17 cellular contexts compared by ENCODE assay signal in the genomic region with DNA sequence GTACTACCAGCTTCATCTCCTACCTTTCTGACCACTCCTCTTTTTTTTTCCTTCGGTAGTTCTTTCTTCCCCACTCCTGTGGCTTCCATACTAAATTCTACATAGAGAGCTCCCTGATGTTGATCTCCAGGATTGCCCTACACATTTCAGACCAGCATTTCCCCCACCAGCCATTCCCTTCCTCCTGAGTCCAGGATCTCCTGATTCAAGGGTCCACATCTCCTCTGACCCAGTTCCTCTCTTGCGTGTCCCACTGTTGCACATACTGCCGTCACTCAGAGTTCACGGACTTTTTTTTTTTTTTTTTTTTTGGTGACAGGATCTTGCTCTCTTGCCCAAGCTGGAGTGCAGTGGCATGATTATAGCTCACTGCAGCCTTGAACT. TPM values are rescaled to one million over a fixed set of nuclear protein-coding genes. Genes with fewer than 3 reads are reported as not detected.
DNase-seq lines count a peak whose midpoint lies in the region; ATAC-seq and TF ChIP-seq lines count a peak whose summit lies in the region.
"Had no signal": no experiment of that assay in that cellular context is flagged by ENCODE, and none has a peak within 500 bp of the region (broad histone marks: within the 10 kb centered on the region; RNA-seq: fewer than 3 reads in every experiment).

No MANE protein-coding gene starts in this region.

- no peak for TF ChIP-seq EP300 in stomach (IDR thresholded peaks at IDR 0.05)

- H2BK5ac ChIP-seq in mesenchymal stem cell (ENCODE audit: low read depth, low read length, poor library complexity, severe bottlenecking): no peak overlapping the region

- H3K4me3 ChIP-seq in GM23248 (peak overlapping the region; percentile 46), ascending aorta (peak overlapping the region in 1 of 2 donors; percentile 30), mesenchymal stem cell (ENCODE audit: insufficient read depth in 1 of 2, low read depth in 1 of 2, low read length in 2 of 2) (peak overlapping the region in 1 of 2 experiments; percentile 56), stomach (no peak overlapping the region), smooth muscle cell (no peak overlapping the region)
- H3K4me3 ChIP-seq: cardiac muscle cell, SJCRH30 had no signal

- no peak overlapping the region for H3K4ac ChIP-seq in mesenchymal stem cell (ENCODE audit: low read depth in 1 of 2, low read length in 2 of 2)

- H3K9me3 ChIP-seq in GM23248 (ENCODE audit: low read depth) (no peaks in the 10 kb centered on the region), ascending aorta (no peaks in the 10 kb centered on the region), mesenchymal stem cell (ENCODE audit: control insufficient read depth, low read length) (no peaks in the 10 kb centered on the region), stomach (no peaks in the 10 kb centered on the region), smooth muscle cell (replicated peaks; ENCODE audit: low read depth) (no peaks in the 10 kb centered on the region)
- H3K9me3 ChIP-seq: SJCRH30 had no signal

- H4K91ac ChIP-seq in mesenchymal stem cell (ENCODE audit: low read length): no peak overlapping the region

- H3K36me3 ChIP-seq in GM23248 (ENCODE audit: low read depth) (no peaks in the 10 kb centered on the region), ascending aorta (no peaks in the 10 kb centered on the region), mesenchymal stem cell (ENCODE audit: control insufficient read depth in 1 of 2, insufficient read depth in 2 of 2, low read depth in 1 of 2, low read length in 2 of 2) (no peaks in the 10 kb centered on the region), stomach (no peaks in the 10 kb centered on the region), smooth muscle cell (ENCODE audit: low read depth) (no peaks in the 10 kb centered on the region)
- H3K36me3 ChIP-seq: cardiac muscle cell, SJCRH30 had no signal

- no peak overlapping the region for H3K23ac ChIP-seq in mesenchymal stem cell (ENCODE audit: low read length in 2 of 2)

- WGBS in GM23248 (ENCODE audit: low coverage in 1 of 2, low lambda C conversion rate in 2 of 2, missing lambda C conversion rate in 2 of 2), 2 experiments: 72 to 74% methylated on average over 4 of the region's 4 CpGs
- 95% methylated on average over 4 of the region's 4 CpGs for WGBS in mesenchymal stem cell
- WGBS in stomach, 5 donors: 47 to 70% (median 63%) methylated on average over 4 of the region's 4 CpGs
- WGBS in smooth muscle cell (ENCODE audit: low lambda C conversion rate): 86% methylated on average over 4 of the region's 4 CpGs

- H3K14ac ChIP-seq in mesenchymal stem cell (ENCODE audit: low read length in 2 of 2): no peak overlapping the region

- H4K20me1 ChIP-seq in GM23248 (ENCODE audit: insufficient read depth): no peaks in the 10 kb centered on the region
- H4K20me1 ChIP-seq in smooth muscle cell (ENCODE audit: low read depth): no peaks in the 10 kb centered on the region

- no peak for TF ChIP-seq POLR2A in stomach (IDR thresholded peaks at IDR 0.05)

- no peak overlapping the region for H2BK15ac ChIP-seq in mesenchymal stem cell (ENCODE audit: low read depth, poor library complexity, severe bottlenecking)

- TF ChIP-seq CTCF in ascending aorta (IDR thresholded peaks at IDR 0.05): no peak
- TF ChIP-seq CTCF in stomach (IDR thresholded peaks at IDR 0.05): no peak
- TF ChIP-seq CTCF in smooth muscle cell (IDR thresholded peaks at IDR 0.05; ENCODE audit: borderline replicate concordance, insufficient read depth, poor library complexity, severe bottlenecking): no peak

- peaks cover 2% of the 10 kb centered on the region for H3K79me1 ChIP-seq in mesenchymal stem cell (replicated peaks; ENCODE audit: low read length, poor library complexity, severe bottlenecking)

- H3K27me3 ChIP-seq in GM23248 (replicated peaks; ENCODE audit: insufficient read depth) (no peaks in the 10 kb centered on the region), ascending aorta (no peaks in the 10 kb centered on the region), mesenchymal stem cell (ENCODE audit: control insufficient read depth in 1 of 2, insufficient read depth in 1 of 2, low read length in 2 of 2) (peaks cover 0 to 3% of the 10 kb centered on the region in 2 experiments), stomach (no peaks in the 10 kb centered on the region), smooth muscle cell (ENCODE audit: low read depth) (no peaks in the 10 kb centered on the region)
- H3K27me3 ChIP-seq: cardiac muscle cell, SJCRH30 had no signal

- no peak overlapping the region for H4K8ac ChIP-seq in mesenchymal stem cell (ENCODE audit: low read length)

- no peak for ATAC-seq in HG03097 (IDR thresholded peaks at IDR 0.05; ENCODE audit: low FRiP score, unreplicated experiment)
- ATAC-seq: stimulated activated effector memory CD8-positive, alpha-beta T cell treated with anti-CD3 and anti-CD28 coated beads, Interleukin-12 subunit alpha, Interleukin-12 subunit beta, amount 100 ng/mL, for 72 hours had no signal

- intact Hi-C loops in ascending aorta (cut with DNase I) (loop anchor here (5.0 kb wide), 1 partner anchor 120 kb away; a partner anchor contains a TSS), stomach (cut with DNase I; ENCODE audit: low total_unique reads) (no loop called here)

- H3K4me1 ChIP-seq in GM23248 (ENCODE audit: insufficient read depth): peaks cover 26% of the 10 kb centered on the region
- peaks cover 3 to 26% of the 10 kb centered on the region in 2 donors for H3K4me1 ChIP-seq in ascending aorta
- H3K4me1 ChIP-seq in mesenchymal stem cell (ENCODE audit: control insufficient read depth, insufficient read depth, low read depth, low read length): peaks cover 6% of the 10 kb centered on the region
- peaks cover 4 to 27% (median 18%) of the 10 kb centered on the region in 4 donors for H3K4me1 ChIP-seq in stomach
- H3K4me1 ChIP-seq in smooth muscle cell (ENCODE audit: low read depth): peaks cover 3% of the 10 kb centered on the region

- peak overlapping the region; percentile 50 for H3K9ac ChIP-seq in GM23248
- H3K9ac ChIP-seq in mesenchymal stem cell (ENCODE audit: low read length): peak overlapping the region; percentile 79
- H3K9ac ChIP-seq in smooth muscle cell (ENCODE audit: low read depth): no peak overlapping the region

- no peak overlapping the region for H2AK5ac ChIP-seq in mesenchymal stem cell (ENCODE audit: low read length, severe bottlenecking)

- in situ Hi-C loops in GM23248 (cut with MboI): no loop called here

- H3K79me2 ChIP-seq in GM23248 (ENCODE audit: insufficient read depth) (no peaks in the 10 kb centered on the region), smooth muscle cell (ENCODE audit: low read depth) (no peaks in the 10 kb centered on the region)

- H2AFZ ChIP-seq in GM23248 (peak overlapping the region; percentile 79), mesenchymal stem cell (ENCODE audit: low read depth, low read length) (no peak overlapping the region), smooth muscle cell (ENCODE audit: low read depth) (no peak overlapping the region)

- H3F3A ChIP-seq in GM23248 (ENCODE audit: insufficient read depth) (peaks cover 26% of the 10 kb centered on the region), smooth muscle cell (ENCODE audit: low read depth) (no peaks in the 10 kb centered on the region)

- H3K9me2 ChIP-seq in GM23248 (ENCODE audit: insufficient read depth): no peaks in the 10 kb centered on the region

- H3K18ac ChIP-seq in mesenchymal stem cell (ENCODE audit: low read depth in 1 of 2, low read length in 2 of 2): no peak overlapping the region

- H2BK12ac ChIP-seq in mesenchymal stem cell (ENCODE audit: low read length in 2 of 2): peak overlapping the region in 1 of 2 experiments; percentile 24

- peak overlapping the region; percentile 69 for H3K27ac ChIP-seq in GM23248
- peak overlapping the region; percentile 86 to 87 for H3K27ac ChIP-seq in ascending aorta
- no peak overlapping the region for H3K27ac ChIP-seq in mesenchymal stem cell (ENCODE audit: low read length, poor library complexity, severe bottlenecking)
- H3K27ac ChIP-seq in stomach: peak overlapping the region in 4 of 5 donors; percentile 39 to 69 (median 61)
- H3K27ac ChIP-seq in smooth muscle cell (ENCODE audit: low read depth): no peak overlapping the region
- H3K27ac ChIP-seq: cardiac muscle cell, SJCRH30 had no signal

- no peak for DNase-seq in GM23248
- no peak for DNase-seq in ascending aorta (ENCODE audit: low spot score in 2 of 2)
- no peak for DNase-seq in mesenchymal stem cell
- no peak for DNase-seq in stomach
- no peak for DNase-seq in activated CD4-positive, CD25-positive, alpha-beta regulatory T cell treated with anti-CD3 and anti-CD28 coated beads, Interleukin-2, amount 50 U/mL, for 72 hours
- DNase-seq in smooth muscle cell (lab: John Stamatoyannopoulos, UW; ENCODE audit: unreplicated experiment): no peak
- no peak for DNase-seq in NCI-H128 (lab: John Stamatoyannopoulos, UW; ENCODE audit: unreplicated experiment)
- DNase-seq: activated CD4-positive, alpha-beta T cell treated with anti-CD3 and anti-CD28 coated beads for 4 hours; Calu3; KG1; NCI-H1436; NCI-H345; SJCRH30; T1000 had no signal

- H3K4me2 ChIP-seq in GM23248 (ENCODE audit: unreplicated experiment): peak overlapping the region; percentile 86
- no peak overlapping the region for H3K4me2 ChIP-seq in mesenchymal stem cell (ENCODE audit: low read length, poor library complexity, severe bottlenecking)
- no peak overlapping the region for H3K4me2 ChIP-seq in smooth muscle cell

- H2BK120ac ChIP-seq in mesenchymal stem cell (ENCODE audit: low read depth, low read length): no peak overlapping the region

RNA-seq across cellular contexts. Expression of a gene that starts 29.9 kb away (rescaled TPM):
- 21.9 and 36.5 TPM in 2 replicates for total RNA-seq in GM23248 (2014; rRNA removed; shearing (Covaris generic))
- polyA plus RNA-seq in GM23248 (2016; fragmentation: Nextera tagmentation; extraction: Ambion mirVana) (6.0 and 6.6 TPM in 2 replicates), stomach (10 to 100 TPM in 1 of 3 donors, 1 to 10 TPM in 2; 7.0 to 15.0 (median 9.1) TPM), smooth muscle cell (7.5 and 8.2 TPM in 2 replicates)
- total RNA-seq in ascending aorta (24.7 TPM), stomach (10 to 100 TPM in 4 of 5 donors, 1 to 10 TPM in 1; 9.3 to 63.7 (median 11.6) TPM), smooth muscle cell (24.1 and 30.2 TPM in 2 replicates)
- polyA plus RNA-seq in mesenchymal stem cell (2013, experiment 1 of 2): 17.5 TPM
- 18.6 TPM for polyA plus RNA-seq in mesenchymal stem cell (2013, experiment 2 of 2)

Comparison
In these comparisons a context has a peak if more than half of its experiments do, and no peak if none do; other contexts are left out.
1. H3K27ac ChIP-seq: peak in GM23248 (single experiment), ascending aorta (2 of 2) and stomach (4 of 5); none in mesenchymal stem cell (single experiment) and smooth muscle cell (single experiment).